ENCODE assay signal across 1 cellular context in the genomic region with DNA sequence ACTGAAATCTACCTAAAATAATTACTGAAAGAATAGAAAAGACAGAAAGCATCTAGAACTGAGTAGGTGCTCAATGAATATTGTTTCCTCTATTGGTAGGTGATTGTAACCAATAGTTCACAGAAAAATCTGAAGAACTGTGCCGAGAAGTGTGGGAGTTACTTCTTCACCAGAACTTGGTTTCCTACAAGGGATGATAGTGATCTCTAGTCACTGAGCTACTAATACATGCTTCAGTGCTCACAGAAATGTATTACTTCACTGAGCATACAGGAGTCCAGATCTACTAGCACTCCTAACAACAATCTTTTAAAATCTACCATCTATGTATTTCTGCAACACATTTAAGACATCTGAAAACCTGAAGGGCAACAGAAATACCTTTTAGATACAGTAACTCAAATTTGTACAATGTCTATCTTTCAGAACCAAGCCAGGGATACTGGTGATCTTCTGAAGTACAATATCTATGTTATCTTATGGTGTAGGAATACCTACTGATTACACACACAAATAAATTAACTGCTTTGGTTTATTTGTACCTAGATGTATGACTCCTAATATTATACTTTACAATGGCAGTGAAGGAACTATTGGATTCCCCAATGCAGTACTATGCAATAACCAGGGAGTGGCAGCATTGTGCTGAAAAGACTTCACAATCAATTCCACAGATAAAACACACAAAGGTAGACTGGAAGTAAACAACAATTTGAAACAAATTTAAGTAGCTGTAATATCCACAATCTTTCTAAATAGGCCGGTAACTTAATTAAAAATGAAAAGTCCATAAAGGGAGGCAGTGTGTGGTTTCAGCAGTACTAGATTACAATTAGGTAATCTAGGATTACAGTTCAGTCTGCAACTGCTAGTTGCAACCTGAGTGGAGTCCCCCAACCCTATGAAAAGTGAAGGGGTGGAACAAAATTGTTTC.
A peak's percentile ranks its signal among the peaks of the same experiment; 100 is the strongest.
TF ChIP-seq lines count a peak whose summit lies in the region.

No MANE protein-coding gene starts in this region.

TF ChIP-seq in HepG2, 621 proteins besides CTCF, POLR2A, EP300 and RAD21 (continued from another document):
- TF ChIP-seq, protein P1, sequence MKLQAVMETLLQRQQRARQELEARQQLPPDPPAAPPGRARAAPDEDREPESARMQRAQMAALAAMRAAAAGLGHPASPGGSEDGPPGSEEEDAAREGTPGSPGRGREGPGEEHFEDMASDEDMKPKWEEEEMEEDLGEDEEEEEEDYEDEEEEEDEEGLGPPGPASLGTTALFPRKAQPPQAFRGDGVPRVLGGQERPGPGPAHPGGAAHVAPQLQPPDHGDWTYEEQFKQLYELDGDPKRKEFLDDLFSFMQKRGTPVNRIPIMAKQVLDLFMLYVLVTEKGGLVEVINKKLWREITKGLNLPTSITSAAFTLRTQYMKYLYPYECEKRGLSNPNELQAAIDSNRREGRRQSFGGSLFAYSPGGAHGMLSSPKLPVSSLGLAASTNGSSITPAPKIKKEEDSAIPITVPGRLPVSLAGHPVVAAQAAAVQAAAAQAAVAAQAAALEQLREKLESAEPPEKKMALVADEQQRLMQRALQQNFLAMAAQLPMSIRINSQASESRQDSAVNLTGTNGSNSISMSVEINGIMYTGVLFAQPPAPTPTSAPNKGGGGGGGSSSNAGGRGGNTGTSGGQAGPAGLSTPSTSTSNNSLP (IDR thresholded peaks at IDR 0.05; ENCODE audit: low read depth, low read length), result 0 out of 2 replicates have a peak, but pooled peaks have one; percentile 37
